In the genomic region with DNA sequence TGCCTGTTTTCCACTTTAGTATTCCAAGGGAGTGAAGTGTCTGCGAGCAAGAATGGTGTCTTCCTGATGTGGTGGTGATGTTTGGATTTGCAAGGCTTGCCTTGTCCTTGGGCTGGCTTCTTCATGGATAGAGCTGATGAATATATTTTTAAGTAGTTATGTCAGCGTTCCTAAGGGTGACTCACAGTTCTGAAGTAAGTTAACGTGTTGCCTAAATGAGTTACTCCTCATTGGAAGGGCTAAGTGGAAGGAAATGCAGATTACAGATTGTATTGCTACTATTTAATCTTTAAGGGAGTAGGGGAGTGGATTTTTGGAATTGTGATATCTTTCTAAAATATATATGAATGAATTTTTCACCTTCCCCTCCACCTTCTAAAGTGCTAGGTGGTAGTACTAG, we compare ENCODE assay signal across 13 cellular contexts.
A peak's percentile ranks its signal among the peaks of the same experiment; 100 is the strongest.
DNase-seq lines count a peak whose midpoint lies in the region; ATAC-seq and TF ChIP-seq lines count a peak whose summit lies in the region.
"Had no signal": no experiment of that assay in that cellular context is flagged by ENCODE, and none has a peak within 500 bp of the region (broad histone marks: within the 10 kb centered on the region; RNA-seq: fewer than 3 reads in every experiment).

No MANE protein-coding gene starts in this region.

- DNase-seq in ELR (ENCODE audit: low read depth) (peak; percentile 86), NOMO-1 treated with dmso at 0.1 percent for 144 hours (lab: John Stamatoyannopoulos, UW; ENCODE audit: unreplicated experiment) (peak; percentile 44), dermis blood vessel endothelial cell (peak; percentile 74), osteoblast (ENCODE audit: insufficient read length, low spot score, missing footprints) (peak; percentile 89), suprapubic skin (ENCODE audit: low spot score in 2 of 2) (no peak), immature natural killer cell (no peak)
- DNase-seq in stimulated activated naive CD4-positive, alpha-beta T cell (lab: John Stamatoyannopoulos, UW), result no peak
- DNase-seq: activated T-cell treated with anti-CD3 and anti-CD28 coated beads, Interleukin-2, amount 50 U/mL, for 48 hours; NCI-H187 treated with DMSO at 0.1 percent for 48 hours; stimulated activated CD4-positive, alpha-beta T cell treated with anti-CD3 and anti-CD28 coated beads, Interleukin-4, amount 100 ng/mL, for 24 hours had no signal

- H3K27ac ChIP-seq in osteoblast (ENCODE audit: low read depth, low read length) (peak overlapping the region; percentile 57), suprapubic skin (no peak overlapping the region)

- no peaks in the 10 kb centered on the region for H3K9me3 ChIP-seq in osteoblast (ENCODE audit: low read depth, low read length)
- H3K9me3 ChIP-seq in suprapubic skin, result no peaks in the 10 kb centered on the region
- H3K9me3 ChIP-seq: uterus had no signal

- no peak for TF ChIP-seq POLR2A in suprapubic skin (IDR thresholded peaks at IDR 0.05)

- H3K79me2 ChIP-seq in osteoblast (ENCODE audit: insufficient read depth, low read length), result peaks cover 73% of the 10 kb centered on the region

- no peak overlapping the region for H3K4me3 Mint-ChIP-seq in immature natural killer cell
- H3K4me3 Mint-ChIP-seq: T-helper 1 cell treated with Interleukin-12 subunit alpha and Interleukin-12 subunit beta and Interleukin-4 antibody, amounts not matched to agents 30 μg/mL and 1 μg/mL, for 36 hours had no signal

- H3K4me1 ChIP-seq in osteoblast (ENCODE audit: insufficient read depth, low read length), result peaks cover 31% of the 10 kb centered on the region
- peaks cover 64% of the 10 kb centered on the region for H3K4me1 ChIP-seq in suprapubic skin
- H3K4me1 ChIP-seq: uterus had no signal

- H3K27me3 ChIP-seq in osteoblast (ENCODE audit: insufficient read depth, low read length), result no peaks in the 10 kb centered on the region
- no peaks in the 10 kb centered on the region for H3K27me3 ChIP-seq in suprapubic skin
- H3K27me3 ChIP-seq: uterus had no signal

- WGBS in suprapubic skin, result 40% methylated on average over 3 of the region's 3 CpGs

- TF ChIP-seq CTCF in osteoblast (IDR thresholded peaks at IDR 0.05; ENCODE audit: extremely low read depth, low read depth, low read length), result no peak
- TF ChIP-seq CTCF in suprapubic skin (IDR thresholded peaks at IDR 0.05), result no peak

- H4K20me1 ChIP-seq in osteoblast (ENCODE audit: insufficient read depth, low read length), result peaks cover 32% of the 10 kb centered on the region

- H3K27ac Mint-ChIP-seq in immature natural killer cell, result peak overlapping the region in 1 of 6 donors; percentile 38
- H3K27ac Mint-ChIP-seq: T-helper 1 cell treated with Interleukin-12 subunit alpha and Interleukin-12 subunit beta and Interleukin-4 antibody, amounts not matched to agents 30 μg/mL and 1 μg/mL, for 36 hours had no signal

- H3K36me3 ChIP-seq in osteoblast (ENCODE audit: insufficient read depth, low read length) (no peaks in the 10 kb centered on the region), suprapubic skin (no peaks in the 10 kb centered on the region)
- H3K36me3 ChIP-seq: uterus had no signal

- peaks cover 0 to 2% (median 0%) of the 10 kb centered on the region in 3 donors for H3K27me3 Mint-ChIP-seq in immature natural killer cell (ENCODE audit: low read depth in 3 of 3)

- ATAC-seq in GM21360 (IDR thresholded peaks at IDR 0.05; ENCODE audit: unreplicated experiment), result no peak

- H3K4me1 Mint-ChIP-seq in immature natural killer cell, result peaks cover 81 to 98% of the 10 kb centered on the region in 2 donors

- no peaks in the 10 kb centered on the region for H3K36me3 Mint-ChIP-seq in immature natural killer cell

- TF ChIP-seq EP300 in suprapubic skin (IDR thresholded peaks at IDR 0.05), result no peak

- H2AFZ ChIP-seq in osteoblast (ENCODE audit: low read length), result no peak overlapping the region

- H3K4me2 ChIP-seq in osteoblast (ENCODE audit: insufficient read depth, low read length), result peak overlapping the region; percentile 41

- H3K9me3 Mint-ChIP-seq in immature natural killer cell, result no peaks in the 10 kb centered on the region
- H3K9me3 Mint-ChIP-seq: T-helper 1 cell treated with Interleukin-12 subunit alpha and Interleukin-12 subunit beta and Interleukin-4 antibody, amounts not matched to agents 30 μg/mL and 1 μg/mL, for 36 hours had no signal

- H3K4me3 ChIP-seq in osteoblast (ENCODE audit: insufficient read depth, low read length) (no peak overlapping the region), suprapubic skin (no peak overlapping the region)
- H3K4me3 ChIP-seq: uterus had no signal

Comparison
In these comparisons a context has a peak if more than half of its experiments do, and no peak if none do; other contexts are left out.
1. DNase-seq: peak in ELR (single experiment), NOMO-1 treated with dmso at 0.1 percent for 144 hours (single experiment), dermis blood vessel endothelial cell (single experiment) and osteoblast (single experiment); none in suprapubic skin (0 of 2), immature natural killer cell (0 of 3) and stimulated activated naive CD4-positive, alpha-beta T cell (0 of 6).